Comparison of ENCODE assay signal across 8 cellular contexts in the genomic region with DNA sequence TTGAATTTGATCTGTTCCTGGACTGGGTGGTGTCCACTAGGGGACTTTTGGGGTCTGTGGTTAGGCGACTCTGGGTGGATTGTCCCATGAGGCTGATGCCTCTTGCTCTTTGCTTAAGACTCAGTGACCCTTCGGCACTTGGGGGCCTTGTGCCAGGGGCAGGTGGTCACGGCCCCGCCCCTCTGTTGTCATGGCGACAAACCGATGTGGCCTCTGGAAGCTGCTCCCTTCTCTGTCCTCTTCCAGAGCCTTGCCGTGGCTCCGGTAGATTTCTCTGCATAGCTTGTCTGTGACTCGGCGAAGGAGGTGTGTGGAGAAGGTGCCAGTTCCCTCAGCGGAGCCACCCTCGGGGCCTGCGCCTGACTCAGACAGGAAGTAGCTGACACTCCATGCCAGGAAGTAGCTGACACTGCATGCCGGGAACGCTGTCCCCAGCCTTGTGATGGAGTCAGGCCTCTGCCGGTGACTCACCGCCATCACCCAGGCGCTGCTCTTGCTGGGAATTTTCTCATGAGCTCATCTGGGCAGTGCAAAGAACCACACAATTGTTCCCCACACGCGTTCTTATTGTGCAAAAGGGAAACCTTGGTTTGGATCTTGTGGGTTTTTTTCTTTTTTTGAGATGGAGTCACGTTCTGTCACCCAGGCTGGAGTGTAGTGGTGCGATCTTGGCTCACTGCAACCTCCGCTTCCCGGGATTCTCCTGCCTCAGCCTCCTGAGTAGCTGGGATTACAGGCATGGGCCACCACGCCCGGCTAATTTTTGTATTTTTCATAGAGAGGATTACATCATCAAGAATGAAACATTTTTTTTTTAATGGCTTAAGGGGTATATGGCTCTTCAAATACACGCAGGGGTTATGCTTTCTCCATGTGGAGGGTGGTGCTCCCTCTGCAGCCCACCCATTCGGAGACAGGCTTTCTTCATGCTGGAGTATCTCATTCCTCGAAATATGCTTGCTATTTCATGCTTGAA.
DNase-seq lines count a peak whose midpoint lies in the region; ATAC-seq and TF ChIP-seq lines count a peak whose summit lies in the region.

No MANE protein-coding gene starts in this region.

- WGBS in ovary, 3 donors = 79 to 84% (median 79%) methylated on average over 29 of the region's 29 CpGs

- H3K4me3 ChIP-seq in RWPE2 (ENCODE audit: severe bottlenecking) = no peak overlapping the region
- no peak overlapping the region for H3K4me3 ChIP-seq in ovary

- peak; percentile 47 for TF ChIP-seq POLR2A in GM15510 (IDR thresholded peaks at IDR 0.05; ENCODE audit: borderline replicate concordance, extremely low read depth, insufficient read length)
- TF ChIP-seq POLR2A in ovary (IDR thresholded peaks at IDR 0.05) = no peak

- DNase-seq in RWPE2 (ENCODE audit: low spot score) (peak; percentile 96), foreskin melanocyte (peak; percentile 86), ovary (peak in 4 of 5 donors; percentile 33 to 51 (median 41)), NCI-H774 (lab: John Stamatoyannopoulos, UW) (no peak)
- DNase-seq in activated naive CD4-positive, alpha-beta T cell treated with Interleukin-2 at 50 U/mL for 16 hours = peak; percentile 94

- H3K27ac ChIP-seq in RWPE2 (ENCODE audit: poor library complexity, severe bottlenecking) = peak overlapping the region; percentile 73
- H3K27ac ChIP-seq in ovary = no peak overlapping the region
- H3K27ac ChIP-seq in temporal lobe (ENCODE audit: low read depth, low read length) = peak overlapping the region; percentile 80

- peaks cover 12% of the 10 kb centered on the region for H3K4me1 ChIP-seq in RWPE2 (ENCODE audit: insufficient read depth, poor library complexity, severe bottlenecking)
- no peaks in the 10 kb centered on the region for H3K4me1 ChIP-seq in ovary (ENCODE audit: insufficient read depth)

- ATAC-seq in HG02885 (IDR thresholded peaks at IDR 0.05; ENCODE audit: poor library complexity, unreplicated experiment) = peak; percentile 71
- peak; percentile 99 for ATAC-seq in RWPE2 (ENCODE audit: low read depth)

- H3K27me3 ChIP-seq in RWPE2 (ENCODE audit: insufficient read depth, poor library complexity, severe bottlenecking) = no peaks in the 10 kb centered on the region
- H3K27me3 ChIP-seq in ovary = no peaks in the 10 kb centered on the region

- intact Hi-C loops in ovary (cut with DNase I) = no loop called here

- TF ChIP-seq CTCF in RWPE2 (IDR thresholded peaks at IDR 0.05; ENCODE audit: poor library complexity, severe bottlenecking) (no peak), ovary (IDR thresholded peaks at IDR 0.05) (no peak)

- H3K9me3 ChIP-seq in RWPE2 (ENCODE audit: severe bottlenecking) (no peaks in the 10 kb centered on the region), ovary (no peaks in the 10 kb centered on the region)

- H3K36me3 ChIP-seq in RWPE2 (ENCODE audit: low read depth) (no peaks in the 10 kb centered on the region), ovary (no peaks in the 10 kb centered on the region)

- peak; percentile 75 for TF ChIP-seq EP300 in ovary (IDR thresholded peaks at IDR 0.05)

Comparison
In these comparisons a context has a peak if more than half of its experiments do, and no peak if none do; other contexts are left out.
1. H3K27ac ChIP-seq: peak in RWPE2 (single experiment) and temporal lobe (single experiment); none in ovary (0 of 2).